ENCODE assay signal across 1 cellular context in the genomic region with DNA sequence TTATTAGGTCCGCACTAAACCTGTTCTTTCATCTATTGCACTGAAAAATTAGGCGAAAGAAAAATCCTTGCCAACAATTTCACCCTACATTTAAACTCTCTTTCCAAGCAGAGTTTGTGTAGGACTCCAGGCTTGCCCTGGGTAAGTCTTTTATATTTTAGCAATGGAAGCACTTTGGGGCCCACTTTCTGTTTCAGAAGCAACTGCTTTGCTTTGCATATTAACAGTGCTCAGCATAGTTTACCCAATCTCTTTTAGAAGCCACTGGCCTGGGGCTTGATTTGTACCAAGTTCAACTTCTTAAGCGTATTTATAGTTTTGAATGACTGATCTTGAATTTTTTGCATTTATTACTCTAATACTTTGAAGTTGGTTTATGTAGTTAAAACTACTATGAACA.
TF ChIP-seq lines count a peak whose summit lies in the region.

No MANE protein-coding gene starts in this region.

TF ChIP-seq in WTC11, 78 proteins besides CTCF, POLR2A, EP300 and RAD21:
- TF ChIP-seq, protein P1, sequence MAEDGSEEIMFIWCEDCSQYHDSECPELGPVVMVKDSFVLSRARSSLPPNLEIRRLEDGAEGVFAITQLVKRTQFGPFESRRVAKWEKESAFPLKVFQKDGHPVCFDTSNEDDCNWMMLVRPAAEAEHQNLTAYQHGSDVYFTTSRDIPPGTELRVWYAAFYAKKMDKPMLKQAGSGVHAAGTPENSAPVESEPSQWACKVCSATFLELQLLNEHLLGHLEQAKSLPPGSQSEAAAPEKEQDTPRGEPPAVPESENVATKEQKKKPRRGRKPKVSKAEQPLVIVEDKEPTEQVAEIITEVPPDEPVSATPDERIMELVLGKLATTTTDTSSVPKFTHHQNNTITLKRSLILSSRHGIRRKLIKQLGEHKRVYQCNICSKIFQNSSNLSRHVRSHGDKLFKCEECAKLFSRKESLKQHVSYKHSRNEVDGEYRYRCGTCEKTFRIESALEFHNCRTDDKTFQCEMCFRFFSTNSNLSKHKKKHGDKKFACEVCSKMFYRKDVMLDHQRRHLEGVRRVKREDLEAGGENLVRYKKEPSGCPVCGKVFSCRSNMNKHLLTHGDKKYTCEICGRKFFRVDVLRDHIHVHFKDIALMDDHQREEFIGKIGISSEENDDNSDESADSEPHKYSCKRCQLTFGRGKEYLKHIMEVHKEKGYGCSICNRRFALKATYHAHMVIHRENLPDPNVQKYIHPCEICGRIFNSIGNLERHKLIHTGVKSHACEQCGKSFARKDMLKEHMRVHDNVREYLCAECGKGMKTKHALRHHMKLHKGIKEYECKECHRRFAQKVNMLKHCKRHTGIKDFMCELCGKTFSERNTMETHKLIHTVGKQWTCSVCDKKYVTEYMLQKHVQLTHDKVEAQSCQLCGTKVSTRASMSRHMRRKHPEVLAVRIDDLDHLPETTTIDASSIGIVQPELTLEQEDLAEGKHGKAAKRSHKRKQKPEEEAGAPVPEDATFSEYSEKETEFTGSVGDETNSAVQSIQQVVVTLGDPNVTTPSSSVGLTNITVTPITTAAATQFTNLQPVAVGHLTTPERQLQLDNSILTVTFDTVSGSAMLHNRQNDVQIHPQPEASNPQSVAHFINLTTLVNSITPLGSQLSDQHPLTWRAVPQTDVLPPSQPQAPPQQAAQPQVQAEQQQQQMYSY (CRISPR knock-in tag; IDR thresholded peaks at IDR 0.05): no peak
- TF ChIP-seq CREB1 (CRISPR knock-in tag; IDR thresholded peaks at IDR 0.05): no peak
- TF ChIP-seq MXD4 (CRISPR knock-in tag; IDR thresholded peaks at IDR 0.05; ENCODE audit: borderline replicate concordance): no peak
- TF ChIP-seq ZMAT4 (CRISPR knock-in tag; IDR thresholded peaks at IDR 0.05): no peak
- no peak for TF ChIP-seq ZNF232 (CRISPR knock-in tag; IDR thresholded peaks at IDR 0.05)
- TF ChIP-seq TCF7 (CRISPR knock-in tag; IDR thresholded peaks at IDR 0.05; ENCODE audit: low read depth): no peak
- no peak for TF ChIP-seq TEAD4 (CRISPR knock-in tag; IDR thresholded peaks at IDR 0.05)
- no peak for TF ChIP-seq ZNF138 (CRISPR knock-in tag; conservative IDR thresholded peaks at IDR 0.05)
